In the genomic region with DNA sequence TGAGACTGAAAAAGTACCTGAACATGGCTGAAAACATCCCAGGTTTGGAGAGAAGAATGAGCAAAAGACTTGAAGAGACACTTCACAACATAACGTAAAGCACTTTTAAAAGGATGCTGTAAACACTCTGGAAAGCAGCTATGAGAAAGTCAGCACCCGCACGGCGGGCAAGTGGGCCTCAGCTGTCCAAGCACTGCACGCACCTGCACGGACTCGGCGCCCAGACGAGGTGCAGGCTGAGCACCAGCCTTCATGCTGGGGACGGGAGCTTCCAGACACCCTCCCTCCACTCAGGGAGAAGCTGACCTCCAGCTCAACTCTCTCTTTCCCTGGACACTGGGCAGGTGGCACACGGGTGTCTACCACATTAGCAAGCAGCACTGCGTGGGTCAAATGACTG, we compare ENCODE assay signal across 15 cellular contexts.
"Had no signal": no experiment of that assay in that cellular context is flagged by ENCODE, and none has a peak within 500 bp of the region (broad histone marks: within the 10 kb centered on the region; RNA-seq: fewer than 3 reads in every experiment).

No MANE protein-coding gene starts in this region.

- H3K4me2 ChIP-seq: hepatocyte, neural progenitor cell had no signal

- H3K27ac Mint-ChIP-seq: activated T-cell treated with anti-CD3 and anti-CD28 coated beads, Interleukin-2, amount 50 U/mL, for 72 hours; neural progenitor cell had no signal

- ATAC-seq: activated T-cell treated with anti-CD3 and anti-CD28 coated beads, Interleukin-2, amount 50 U/mL, for 72 hours; body of pancreas; left ventricle myocardium superior had no signal

- H3K27me3 ChIP-seq: body of pancreas, hepatocyte, neural progenitor cell, ovary had no signal

- H3K9me3 Mint-ChIP-seq: activated T-cell treated with anti-CD3 and anti-CD28 coated beads, Interleukin-2, amount 50 U/mL, for 72 hours; neural progenitor cell had no signal

- H3K27ac ChIP-seq: body of pancreas, epithelial cell of prostate, hepatocyte, neural progenitor cell, ovary had no signal

- H3K4me1 ChIP-seq: body of pancreas, neural progenitor cell had no signal

- H3K9ac ChIP-seq: neural progenitor cell had no signal

- H3K36me3 ChIP-seq: neural progenitor cell, ovary had no signal

- H3K4me3 ChIP-seq: body of pancreas, hepatocyte, neural progenitor cell, ovary had no signal

- H3K9me3 ChIP-seq: body of pancreas, ovary had no signal

- H3K4me1 Mint-ChIP-seq: neural progenitor cell had no signal

- DNase-seq: activated CD4-positive, alpha-beta T cell treated with anti-CD3 and anti-CD28 coated beads for 48 hours; activated naive CD4-positive, alpha-beta T cell treated with anti-CD3 and anti-CD28 coated beads, Interleukin-2, amount 50 U/mL, for 16 hours; activated T-cell treated with anti-CD3 and anti-CD28 coated beads, Interleukin-2, amount 50 U/mL, for 72 hours; amniotic stem cell; body of pancreas; central memory CD4-positive, alpha-beta T cell; effector memory CD4-positive, alpha-beta T cell; left ventricle myocardium superior; mesendoderm; ovary; stimulated activated CD4-positive, alpha-beta T cell treated with anti-CD3 and anti-CD28 coated beads, Interleukin-15, amount 100 ng/mL, for 24 hours; stimulated activated CD4-positive, alpha-beta T cell treated with anti-CD3 and anti-CD28 coated beads, Interleukin-4, amount 100 ng/mL, for 24 hours had no signal

- H3K79me2 ChIP-seq: hepatocyte had no signal

- H2AFZ ChIP-seq: hepatocyte, neural progenitor cell had no signal

- H3K4me3 Mint-ChIP-seq: neural progenitor cell had no signal
